ENCODE assay signal across 1 cellular context in genomic region chr14:23181453-23181852, GRCh38.
TF ChIP-seq lines count a peak whose summit lies in the region.

No MANE protein-coding gene starts in this region.

TF ChIP-seq in HepG2, 621 proteins besides CTCF, POLR2A, EP300 and RAD21:
- TF ChIP-seq MIXL1 (CRISPR knock-in tag; IDR thresholded peaks at IDR 0.05) (no peak), HNRNPK (IDR thresholded peaks at IDR 0.05; ENCODE audit: low read depth, low read length, poor library complexity, severe bottlenecking) (peak; percentile 27)
TF ChIP-seq in HepG2: peak in this region for 1.
